In the genomic region with DNA sequence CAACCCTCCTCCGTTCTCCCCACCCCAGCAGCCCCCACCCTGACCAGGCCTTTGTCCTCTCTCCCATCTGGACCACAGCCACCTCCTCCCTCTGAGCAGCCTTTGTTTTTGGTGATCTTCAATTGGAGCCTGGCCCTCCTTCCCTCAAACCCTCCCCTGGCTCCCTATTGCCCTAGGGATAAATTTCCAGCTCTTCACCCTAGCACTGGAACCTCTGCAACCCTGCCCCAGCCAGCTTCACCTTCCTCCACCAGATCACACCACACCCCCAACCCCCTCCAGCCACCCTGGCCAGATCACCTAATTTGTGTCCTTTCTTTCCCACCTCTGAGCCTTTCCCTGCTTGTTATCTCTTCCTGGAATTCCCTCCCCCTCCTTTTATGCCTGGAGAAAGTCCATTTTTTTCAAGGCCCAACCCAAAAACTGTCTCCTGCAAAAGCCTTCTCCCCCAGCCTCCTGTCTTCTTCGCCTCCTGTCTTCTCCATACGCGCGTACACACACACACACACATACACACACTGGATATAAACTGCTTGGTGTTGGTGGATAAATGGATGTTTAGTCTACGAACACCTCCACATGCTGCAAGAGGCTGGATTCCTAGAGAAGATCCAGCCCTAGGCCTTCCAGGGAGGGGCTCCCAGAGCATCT, we compare ENCODE assay signal across 8 cellular contexts. TPM values are rescaled to one million over a fixed set of nuclear protein-coding genes. Genes with fewer than 3 reads are reported as not detected.
A peak's percentile ranks its signal among the peaks of the same experiment; 100 is the strongest.
DNase-seq lines count a peak whose midpoint lies in the region; ATAC-seq and TF ChIP-seq lines count a peak whose summit lies in the region.

No MANE protein-coding gene starts in this region.

- H3K27ac ChIP-seq in urinary bladder (ENCODE audit: low read depth), result peak overlapping the region; percentile 62

- 35% methylated on average over 6 of the region's 6 CpGs for WGBS in urinary bladder

- no peaks in the 10 kb centered on the region for H3K4me1 ChIP-seq in urinary bladder (ENCODE audit: insufficient read depth)

- no peak for ATAC-seq in Right ventricle myocardium inferior
- ATAC-seq in Right ventricle myocardium superior (ENCODE audit: poor library complexity), result no peak
- ATAC-seq in HG03108 (IDR thresholded peaks at IDR 0.05; ENCODE audit: unreplicated experiment), result no peak
- no peak for ATAC-seq in GM21515 (IDR thresholded peaks at IDR 0.05; ENCODE audit: unreplicated experiment)

- intact Hi-C loops in Right ventricle myocardium inferior (cut with DNase I) (loop anchor here (2.0 kb wide), 1 partner anchor 52 kb away; no protein-coding TSS in a partner anchor), Right ventricle myocardium superior (cut with DNase I) (no loop called here)

- H3K27me3 Mint-ChIP-seq in brain (peaks cover 59% of the 10 kb centered on the region), mesothelial cell of epicardium (ENCODE audit: low read depth) (peaks cover 44% of the 10 kb centered on the region)

- no peaks in the 10 kb centered on the region for H3K36me3 Mint-ChIP-seq in brain
- no peaks in the 10 kb centered on the region for H3K36me3 Mint-ChIP-seq in mesothelial cell of epicardium

- peaks cover 42% of the 10 kb centered on the region for H3K4me1 Mint-ChIP-seq in brain
- H3K4me1 Mint-ChIP-seq in mesothelial cell of epicardium, result peaks cover 27% of the 10 kb centered on the region

- no peak for TF ChIP-seq CTCF in brain (conservative IDR thresholded peaks at IDR 0.05)
- TF ChIP-seq CTCF in mesothelial cell of epicardium (IDR thresholded peaks at IDR 0.05; ENCODE audit: unreplicated experiment), result no peak

- H3K27ac Mint-ChIP-seq in brain, result peak overlapping the region; percentile 88 to 98 (median 95)
- peak overlapping the region; percentile 97 for H3K27ac Mint-ChIP-seq in mesothelial cell of epicardium

- peak; percentile 13 for DNase-seq in Right ventricle myocardium inferior (ENCODE audit: missing footprints)
- no peak for DNase-seq in Right ventricle myocardium superior
- no peak for DNase-seq in mesothelial cell of epicardium (ENCODE audit: low spot score in 2 of 2, unreplicated experiment in 2 of 2)
- no peak for DNase-seq in NCI-H187 treated with DMSO at 0.1 percent for 48 hours (lab: John Stamatoyannopoulos, UW)

- peak overlapping the region; percentile 83 to 95 (median 90) for H3K4me3 Mint-ChIP-seq in brain
- peak overlapping the region; percentile 70 for H3K4me3 Mint-ChIP-seq in mesothelial cell of epicardium

- H3K9me3 Mint-ChIP-seq in brain (peaks cover 0 to 26% (median 7%) of the 10 kb centered on the region in 5 experiments), mesothelial cell of epicardium (no peaks in the 10 kb centered on the region)

- no peak overlapping the region for H3K4me3 ChIP-seq in urinary bladder (ENCODE audit: low read depth, low read length)

- no peaks in the 10 kb centered on the region for H3K36me3 ChIP-seq in urinary bladder (ENCODE audit: insufficient read depth)

RNA-seq across cellular contexts. Expression of gene TLE2, which starts 5.2 kb away (rescaled TPM):
- total RNA-seq in Right ventricle myocardium inferior, result 58.6 TPM
- total RNA-seq in Right ventricle myocardium superior, result 55.7 TPM
- 139 TPM for polyA plus RNA-seq in brain (ENCODE audit: insufficient read depth, low read depth, low replicate concordance)
- total RNA-seq in mesothelial cell of epicardium, result 101 to 103 TPM (median 101 TPM) in 3 replicates
- 14.1 TPM for total RNA-seq in urinary bladder
- polyA plus RNA-seq in urinary bladder, result 69.9 TPM

RNA-seq across cellular contexts. Expression of gene TLE5, which starts 28.0 kb away (rescaled TPM):
- total RNA-seq in Right ventricle myocardium inferior, result 775 TPM
- 760 TPM for total RNA-seq in Right ventricle myocardium superior
- 1,738 TPM for polyA plus RNA-seq in brain (ENCODE audit: insufficient read depth, low read depth, low replicate concordance)
- 411 to 417 TPM (median 413 TPM) in 3 replicates for total RNA-seq in mesothelial cell of epicardium
- total RNA-seq in urinary bladder, result 65.0 TPM
- polyA plus RNA-seq in urinary bladder, result 725 TPM

RNA-seq across cellular contexts. Expression of gene TLE6, which starts 57.0 kb away (rescaled TPM):
- total RNA-seq in Right ventricle myocardium inferior (1.1 TPM), Right ventricle myocardium superior (0.70 TPM), mesothelial cell of epicardium (4.3 to 7.6 TPM (median 6.9 TPM) in 3 replicates), urinary bladder (1.4 TPM)
- polyA plus RNA-seq in brain (ENCODE audit: insufficient read depth, low read depth, low replicate concordance) (12.7 TPM), urinary bladder (2.4 TPM)

RNA-seq across cellular contexts. Expression of gene GNA11, which starts 59.8 kb away (rescaled TPM):
- 64.7 TPM for total RNA-seq in Right ventricle myocardium inferior
- 61.3 TPM for total RNA-seq in Right ventricle myocardium superior
- polyA plus RNA-seq in brain (ENCODE audit: insufficient read depth, low read depth, low replicate concordance), result 130 TPM
- total RNA-seq in mesothelial cell of epicardium, result 35.9 to 40.0 TPM (median 36.3 TPM) in 3 replicates
- total RNA-seq in urinary bladder, result 32.1 TPM
- 64.7 TPM for polyA plus RNA-seq in urinary bladder
